Comparison of ENCODE assay signal across 22 cellular contexts in genomic region chr2:85143463-85144082, GRCh38. TPM values are rescaled to one million over a fixed set of nuclear protein-coding genes. Genes with fewer than 3 reads are reported as not detected.
DNase-seq lines count a peak whose midpoint lies in the region; ATAC-seq and TF ChIP-seq lines count a peak whose summit lies in the region.
"Had no signal": no experiment of that assay in that cellular context is flagged by ENCODE, and none has a peak within 500 bp of the region (broad histone marks: within the 10 kb centered on the region; RNA-seq: fewer than 3 reads in every experiment).

No MANE protein-coding gene starts in this region.

- H3K9me3 Mint-ChIP-seq in naive thymus-derived CD8-positive, alpha-beta T cell, result no peaks in the 10 kb centered on the region
- H3K9me3 Mint-ChIP-seq: CD8-positive, alpha-beta T cell had no signal

- POLR2A ChIA-PET in naive thymus-derived CD8-positive, alpha-beta T cell (lab: Charles Lee), result no interaction called here

- no peak overlapping the region for H2AFZ ChIP-seq in hepatocyte
- H2AFZ ChIP-seq: GM23248 had no signal

- peaks cover 4% of the 10 kb centered on the region for H4K20me1 ChIP-seq in hepatocyte (ENCODE audit: insufficient read depth, poor library complexity, severe bottlenecking)
- H4K20me1 ChIP-seq: BLaER1 had no signal

- no peaks in the 10 kb centered on the region for H3K9me2 ChIP-seq in hepatocyte (replicated peaks; ENCODE audit: insufficient read depth)

- H3K4me3 ChIP-seq in hepatocyte (no peak overlapping the region), lower lobe of right lung (no peak overlapping the region), thyroid gland (replicated peaks in 1 of 3) (no peak overlapping the region), coronary artery (no peak overlapping the region)
- H3K4me3 ChIP-seq: A549, BLaER1, GM12878, GM23248 had no signal

- DNase-seq in HuH-7.5 (ENCODE audit: low spot score) (peak; percentile 42), hepatocyte (ENCODE audit: low spot score) (peak; percentile 73), lower lobe of right lung (no peak), thyroid gland (no peak), coronary artery (ENCODE audit: low spot score) (no peak)
- no peak for DNase-seq in naive thymus-derived CD8-positive, alpha-beta T cell
- DNase-seq: CD8-positive, alpha-beta T cell; DMS53; EL; GM23248; KBM-7; NCI-H1694 treated with DMSO at 0.1 percent for 48 hours; NCI-H2227 treated with DMSO at 0.1 percent for 48 hours; NCI-H524 treated with DMSO at 0.1 percent for 48 hours; PC-3; RPMI8226; SIG-M5 had no signal

- peak overlapping the region in 1 of 10 donors; percentile 37 for H3K27ac Mint-ChIP-seq in naive thymus-derived CD8-positive, alpha-beta T cell
- H3K27ac Mint-ChIP-seq: CD8-positive, alpha-beta T cell had no signal

- WGBS in hepatocyte (ENCODE audit: low lambda C conversion rate, missing lambda C conversion rate), result 60% methylated on average over 8 of the region's 8 CpGs
- 65 to 74% methylated on average over 8 of the region's 8 CpGs for WGBS in thyroid gland, 2 donors

- peaks cover 81% of the 10 kb centered on the region for H3K79me2 ChIP-seq in hepatocyte

- intact Hi-C loops in lower lobe of right lung (cut with DNase I) (no loop called here), thyroid gland (cut with DNase I) (no loop called here)

- no peak for TF ChIP-seq CTCF in hepatocyte (IDR thresholded peaks at IDR 0.05; ENCODE audit: poor library complexity)
- no peak for TF ChIP-seq CTCF in lower lobe of right lung (IDR thresholded peaks at IDR 0.05)
- TF ChIP-seq CTCF in thyroid gland (IDR thresholded peaks at IDR 0.05), result no peak
- TF ChIP-seq CTCF in coronary artery (IDR thresholded peaks at IDR 0.05), result no peak

- H3K4me1 ChIP-seq in hepatocyte (ENCODE audit: insufficient read depth), result peaks cover 9% of the 10 kb centered on the region
- H3K4me1 ChIP-seq in lower lobe of right lung, result no peaks in the 10 kb centered on the region
- H3K4me1 ChIP-seq in thyroid gland, result peaks cover 14 to 26% of the 10 kb centered on the region in 2 donors
- H3K4me1 ChIP-seq: A549, BLaER1 had no signal

- H3K27ac ChIP-seq in hepatocyte (peak overlapping the region; percentile 61), lower lobe of right lung (no peak overlapping the region), thyroid gland (peak overlapping the region in 2 of 3 donors; percentile 4 to 25), coronary artery (no peak overlapping the region)
- H3K27ac ChIP-seq: A549, BLaER1, GM23248 had no signal

- no peak for TF ChIP-seq POLR2A in thyroid gland (IDR thresholded peaks at IDR 0.05)

- no peaks in the 10 kb centered on the region for H3K4me1 Mint-ChIP-seq in naive thymus-derived CD8-positive, alpha-beta T cell

- peak overlapping the region; percentile 23 for H3K4me2 ChIP-seq in hepatocyte
- H3K4me2 ChIP-seq: A549, BLaER1 had no signal

- H3K36me3 ChIP-seq in hepatocyte (replicated peaks; ENCODE audit: insufficient read depth, low read depth), result no peaks in the 10 kb centered on the region
- H3K36me3 ChIP-seq in lower lobe of right lung, result no peaks in the 10 kb centered on the region
- H3K36me3 ChIP-seq in thyroid gland, result no peaks in the 10 kb centered on the region
- H3K36me3 ChIP-seq: BLaER1 had no signal

- H3K4me3 Mint-ChIP-seq in naive thymus-derived CD8-positive, alpha-beta T cell, result no peak overlapping the region
- H3K4me3 Mint-ChIP-seq: CD8-positive, alpha-beta T cell had no signal

- no peaks in the 10 kb centered on the region for H3K27me3 ChIP-seq in hepatocyte
- no peaks in the 10 kb centered on the region for H3K27me3 ChIP-seq in lower lobe of right lung (ENCODE audit: low read depth)
- no peaks in the 10 kb centered on the region for H3K27me3 ChIP-seq in thyroid gland
- H3K27me3 ChIP-seq: BLaER1 had no signal

- ATAC-seq in lower lobe of right lung (peak; percentile 72 to 81), HG03025 (IDR thresholded peaks at IDR 0.05; ENCODE audit: low FRiP score, unreplicated experiment) (no peak)
- no peak for ATAC-seq in naive thymus-derived CD8-positive, alpha-beta T cell
- ATAC-seq: A549; CD8-positive, alpha-beta T cell; GM12878; HCT116; PC-3 had no signal

- peaks cover 12 to 44% (median 32%) of the 10 kb centered on the region in 5 donors for H3K27me3 Mint-ChIP-seq in naive thymus-derived CD8-positive, alpha-beta T cell

- H3K36me3 Mint-ChIP-seq in naive thymus-derived CD8-positive, alpha-beta T cell, result no peaks in the 10 kb centered on the region
- H3K36me3 Mint-ChIP-seq: CD8-positive, alpha-beta T cell had no signal

- no peaks in the 10 kb centered on the region for H3K9me3 ChIP-seq in hepatocyte (ENCODE audit: low read depth)
- no peaks in the 10 kb centered on the region for H3K9me3 ChIP-seq in lower lobe of right lung
- H3K9me3 ChIP-seq in thyroid gland, result no peaks in the 10 kb centered on the region
- H3K9me3 ChIP-seq: A549, BLaER1 had no signal

RNA-seq across cellular contexts. Expression of gene TCF7L1, which starts 10.4 kb away (rescaled TPM):
- total RNA-seq in hepatocyte, result 3.7 and 4.5 TPM in 2 replicates
- 20.6 and 26.2 TPM in 2 replicates for polyA plus RNA-seq in hepatocyte
- total RNA-seq in lower lobe of right lung, result 17.1 TPM
- 10 to 100 TPM in 2 of 4 donors, 1 to 10 TPM in 2; 3.1 to 12.1 (median 8.7) TPM for total RNA-seq in thyroid gland
- not detected for total RNA-seq in naive thymus-derived CD8-positive, alpha-beta T cell
- under 1 TPM in 2 of 3 donors, not detected in 1; 0.08 to 0.09 TPM for polyA plus RNA-seq in naive thymus-derived CD8-positive, alpha-beta T cell
- total RNA-seq: CD8-positive, alpha-beta T cell had no signal

Comparison
In these comparisons a context has a peak if more than half of its experiments do, and no peak if none do; other contexts are left out.
1. DNase-seq: peak in HuH-7.5 (single experiment) and hepatocyte (single experiment); none in lower lobe of right lung (single experiment), thyroid gland (0 of 2), naive thymus-derived CD8-positive, alpha-beta T cell (0 of 10) and coronary artery (single experiment).
2. H3K27ac ChIP-seq: peak in hepatocyte (single experiment) and thyroid gland (2 of 3); none in lower lobe of right lung (single experiment) and coronary artery (0 of 2).
3. ATAC-seq: peak in lower lobe of right lung (2 of 2); none in naive thymus-derived CD8-positive, alpha-beta T cell (0 of 2) and HG03025 (single experiment).